ENCODE assay signal across 13 cellular contexts in genomic region chr2:98552499-98553179, GRCh38. TPM values are rescaled to one million over a fixed set of nuclear protein-coding genes. Genes with fewer than 3 reads are reported as not detected.
DNase-seq lines count a peak whose midpoint lies in the region; ATAC-seq and TF ChIP-seq lines count a peak whose summit lies in the region.
"Had no signal": no experiment of that assay in that cellular context is flagged by ENCODE, and none has a peak within 500 bp of the region (broad histone marks: within the 10 kb centered on the region; RNA-seq: fewer than 3 reads in every experiment).

No MANE protein-coding gene starts in this region.

- H3K4me3 ChIP-seq in epithelial cell of esophagus (ENCODE audit: low read length), result no peak overlapping the region
- H3K4me3 ChIP-seq: vagina had no signal

- H3K9me3 ChIP-seq in T-helper 17 cell (ENCODE audit: control insufficient read depth, low read length, poor library complexity, severe bottlenecking), result no peaks in the 10 kb centered on the region
- H3K9me3 ChIP-seq: vagina had no signal

- H3K27ac Mint-ChIP-seq in activated naive CD4-positive, alpha-beta T cell treated with anti-CD3 and anti-CD28 coated beads, Interleukin-2, amount 50 U/mL, for 24 hours, result peak overlapping the region; percentile 80
- H3K27ac Mint-ChIP-seq in T-helper 17 cell, result peak overlapping the region; percentile 21
- peak overlapping the region; percentile 90 for H3K27ac Mint-ChIP-seq in stimulated activated effector memory CD8-positive, alpha-beta T cell treated with anti-CD3 and anti-CD28 coated beads, Interleukin-12 subunit alpha, Interleukin-12 subunit beta, amount 100 ng/mL, for 72 hours

- H3K27me3 Mint-ChIP-seq in activated naive CD4-positive, alpha-beta T cell treated with anti-CD3 and anti-CD28 coated beads, Interleukin-2, amount 50 U/mL, for 24 hours, result no peaks in the 10 kb centered on the region
- no peaks in the 10 kb centered on the region for H3K27me3 Mint-ChIP-seq in T-helper 17 cell

- no peak for DNase-seq in activated naive CD4-positive, alpha-beta T cell treated with anti-CD3 and anti-CD28 coated beads, Interleukin-2, amount 50 U/mL, for 16 hours
- DNase-seq in T-helper 17 cell, result no peak
- peak; percentile 7 for DNase-seq in epithelial cell of esophagus (ENCODE audit: low read depth)
- DNase-seq in stimulated activated effector memory CD8-positive, alpha-beta T cell treated with anti-CD3 and anti-CD28 coated beads, Interleukin-12 subunit alpha, Interleukin-12 subunit beta, amount 100 ng/mL, for 72 hours (ENCODE audit: low spot score in 2 of 2), result no peak
- DNase-seq in NCI-H2196 (lab: John Stamatoyannopoulos, UW; ENCODE audit: unreplicated experiment), result no peak
- DNase-seq: activated CD4-positive, alpha-beta T cell treated with anti-CD3 and anti-CD28 coated beads, Interleukin-2, amount 50 U/mL, for 4 hours; aorta; effector CD8-positive, alpha-beta T cell; stimulated activated CD4-positive, alpha-beta T cell treated with anti-CD3 and anti-CD28 coated beads, Interleukin-1b, Interleukin-23, amount 100 ng/mL, for 48 hours had no signal

- H3K4me3 Mint-ChIP-seq in activated naive CD4-positive, alpha-beta T cell treated with anti-CD3 and anti-CD28 coated beads, Interleukin-2, amount 50 U/mL, for 24 hours, result no peak overlapping the region
- no peak overlapping the region for H3K4me3 Mint-ChIP-seq in T-helper 17 cell
- no peak overlapping the region for H3K4me3 Mint-ChIP-seq in stimulated activated effector memory CD8-positive, alpha-beta T cell treated with anti-CD3 and anti-CD28 coated beads, Interleukin-12 subunit alpha, Interleukin-12 subunit beta, amount 100 ng/mL, for 72 hours

- H3K4me1 Mint-ChIP-seq in activated naive CD4-positive, alpha-beta T cell treated with anti-CD3 and anti-CD28 coated beads, Interleukin-2, amount 50 U/mL, for 24 hours, result peaks cover 53% of the 10 kb centered on the region
- peaks cover 43% of the 10 kb centered on the region for H3K4me1 Mint-ChIP-seq in T-helper 17 cell
- H3K4me1 Mint-ChIP-seq in stimulated activated effector memory CD8-positive, alpha-beta T cell treated with anti-CD3 and anti-CD28 coated beads, Interleukin-12 subunit alpha, Interleukin-12 subunit beta, amount 100 ng/mL, for 72 hours, result peaks cover 69% of the 10 kb centered on the region

- TF ChIP-seq CTCF in epithelial cell of esophagus (IDR thresholded peaks at IDR 0.05; ENCODE audit: insufficient read depth, low read depth, low read length, missing control alignments), result no peak

- no peaks in the 10 kb centered on the region for H3K9me3 Mint-ChIP-seq in activated naive CD4-positive, alpha-beta T cell treated with anti-CD3 and anti-CD28 coated beads, Interleukin-2, amount 50 U/mL, for 24 hours
- H3K9me3 Mint-ChIP-seq in stimulated activated effector memory CD8-positive, alpha-beta T cell treated with anti-CD3 and anti-CD28 coated beads, Interleukin-12 subunit alpha, Interleukin-12 subunit beta, amount 100 ng/mL, for 72 hours, result no peaks in the 10 kb centered on the region

- peaks cover 12% of the 10 kb centered on the region for H3K36me3 Mint-ChIP-seq in activated naive CD4-positive, alpha-beta T cell treated with anti-CD3 and anti-CD28 coated beads, Interleukin-2, amount 50 U/mL, for 24 hours
- H3K36me3 Mint-ChIP-seq in T-helper 17 cell (ENCODE audit: low read depth), result peaks cover 25% of the 10 kb centered on the region
- H3K36me3 Mint-ChIP-seq in stimulated activated effector memory CD8-positive, alpha-beta T cell treated with anti-CD3 and anti-CD28 coated beads, Interleukin-12 subunit alpha, Interleukin-12 subunit beta, amount 100 ng/mL, for 72 hours, result peaks cover 81% of the 10 kb centered on the region

- ATAC-seq in T-helper 17 cell (no peak), HG02840 (IDR thresholded peaks at IDR 0.05; ENCODE audit: low FRiP score, unreplicated experiment) (no peak), HG02973 (IDR thresholded peaks at IDR 0.05; ENCODE audit: unreplicated experiment) (no peak)
- ATAC-seq in stimulated activated effector memory CD8-positive, alpha-beta T cell treated with anti-CD3 and anti-CD28 coated beads, Interleukin-12 subunit alpha, Interleukin-12 subunit beta, amount 100 ng/mL, for 72 hours, result no peak

RNA-seq across cellular contexts. Expression of gene COA5, which starts 55.7 kb away (rescaled TPM):
- total RNA-seq in T-helper 17 cell, result 10 to 100 TPM; 20.0 to 20.7 TPM

RNA-seq across cellular contexts. Expression of gene UNC50, which starts 55.8 kb away (rescaled TPM):
- total RNA-seq in T-helper 17 cell, result 10 to 100 TPM; 12.0 to 14.8 TPM

Comparison
In these comparisons a context has a peak if more than half of its experiments do, and no peak if none do; other contexts are left out.
1. H3K27ac Mint-ChIP-seq: peak in every context shown above with its lines; median percentile 90 in stimulated activated effector memory CD8-positive, alpha-beta T cell treated with anti-CD3 and anti-CD28 coated beads, Interleukin-12 subunit alpha, Interleukin-12 subunit beta, amount 100 ng/mL, for 72 hours; 80 in activated naive CD4-positive, alpha-beta T cell treated with anti-CD3 and anti-CD28 coated beads, Interleukin-2, amount 50 U/mL, for 24 hours; 21 in T-helper 17 cell.